ENCODE assay signal across 16 cellular contexts in genomic region chr16:11691771-11692170, GRCh38.
"Had no signal": no experiment of that assay in that cellular context is flagged by ENCODE, and none has a peak within 500 bp of the region (broad histone marks: within the 10 kb centered on the region; RNA-seq: fewer than 3 reads in every experiment).

No MANE protein-coding gene starts in this region.

- DNase-seq: activated B cell treated with CpG ODN at 0.5 μM for 24 hours; activated CD4-positive, alpha-beta T cell treated with anti-CD3 and anti-CD28 coated beads for 36 hours; activated CD4-positive, alpha-beta T cell treated with anti-CD3 and anti-CD28 coated beads, Interleukin-2, amount 50 U/mL, for 4 hours; activated gamma-delta T cell treated with Interleukin-2 at 50 U/mL for 16 hours; activated T-cell treated with anti-CD3 and anti-CD28 coated beads for 4 hours; aorta; esophagus squamous epithelium; head of caudate nucleus; left colon; lower lobe of right lung; naive thymus-derived CD4-positive, alpha-beta T cell; stimulated activated CD4-positive, alpha-beta T cell treated with anti-CD3 and anti-CD28 coated beads, Interleukin-4, amount 100 ng/mL, for 24 hours; thyroid gland had no signal

- H3K9me3 ChIP-seq: esophagus squamous epithelium, gastroesophageal sphincter, lower lobe of right lung, thyroid gland had no signal

- H3K27me3 ChIP-seq: dorsolateral prefrontal cortex, esophagus squamous epithelium, gastroesophageal sphincter, thyroid gland had no signal

- H3K27ac ChIP-seq: esophagus squamous epithelium, gastroesophageal sphincter, lower lobe of right lung, thyroid gland had no signal

- H3K4me3 ChIP-seq: dorsolateral prefrontal cortex, esophagus squamous epithelium, gastroesophageal sphincter, lower lobe of right lung, thyroid gland had no signal

- ATAC-seq: activated CD4-positive, alpha-beta T cell treated with anti-CD3 and anti-CD28 coated beads for 36 hours; activated naive CD4-positive, alpha-beta T cell treated with anti-CD3 and anti-CD28 coated beads, Interleukin-2, amount 50 U/mL, for 72 hours; gastroesophageal sphincter; left colon; lower lobe of right lung; naive thymus-derived CD4-positive, alpha-beta T cell had no signal
